8 cellular contexts compared by ENCODE assay signal in genomic region chr13:33487575-33488243, GRCh38.
DNase-seq lines count a peak whose midpoint lies in the region; ATAC-seq and TF ChIP-seq lines count a peak whose summit lies in the region.

No MANE protein-coding gene starts in this region.

- H3K36me3 ChIP-seq in Panc1 (ENCODE audit: control insufficient read depth, insufficient read depth, low read length): no peaks in the 10 kb centered on the region

- H3K27ac ChIP-seq in Panc1 (ENCODE audit: low read length): no peak overlapping the region

- CTCF ChIA-PET in Panc1 (lab: Charles Lee): interaction anchor here (0.7 kb wide), 1 partner anchor 150 kb away, joined by 3 read pairs; no protein-coding TSS in a partner anchor

- H3K27me3 ChIP-seq in Panc1 (ENCODE audit: control insufficient read depth, insufficient read depth, low read length): no peaks in the 10 kb centered on the region

- intact Hi-C loops in Panc1 (cut with micrococcal nuclease; ENCODE audit: unreplicated experiment): no loop called here

- POLR2A ChIA-PET in Panc1 (lab: Charles Lee): no interaction called here

- peak overlapping the region in 1 of 2 experiments; percentile 13; a peak in 1 of 4 replicates for H3K4me3 ChIP-seq in Panc1 (ENCODE audit: low read depth in 2 of 2, low read length in 2 of 2)

- peak; percentile 55 for ATAC-seq in HG02588 (IDR thresholded peaks at IDR 0.05; ENCODE audit: unreplicated experiment)
- ATAC-seq in Panc1: peak; percentile 72
- no peak for ATAC-seq in GM21737 (IDR thresholded peaks at IDR 0.05; ENCODE audit: unreplicated experiment)

- no peaks in the 10 kb centered on the region for H3K4me1 ChIP-seq in Panc1 (ENCODE audit: control insufficient read depth, insufficient read depth, low read length)

- no peaks in the 10 kb centered on the region for H3K9me3 ChIP-seq in Panc1 (ENCODE audit: control insufficient read depth, insufficient read depth, low read depth, low read length)

- no TSS peak for BruUV-seq in Panc1 (replicated peaks; lab: Mats Ljungman, UMichigan)

- DNase-seq in D341Med (ENCODE audit: low spot score): peak; percentile 26
- DNase-seq in Panc1 (ENCODE audit: low read depth, low spot score): no peak
- peak; percentile 74 for DNase-seq in globus pallidus (ENCODE audit: low spot score)
- peak; percentile 73 for DNase-seq in superior temporal gyrus (ENCODE audit: extremely low spot score)
- DNase-seq in NCI-H1417 treated with DMSO at 0.1 percent for 48 hours (lab: John Stamatoyannopoulos, UW): no peak
- no peak for DNase-seq in NCI-H2227 (lab: John Stamatoyannopoulos, UW; ENCODE audit: unreplicated experiment)

- peak; percentile 46 for TF ChIP-seq CTCF in Panc1 (IDR thresholded peaks at IDR 0.05)

- in situ Hi-C loops in Panc1 (cut with HindIII; ENCODE audit: low pct_unique_long_range_greater_than_20kb, low sequenced_read_pairs): no loop called here

Comparison
In these comparisons a context has a peak if more than half of its experiments do, and no peak if none do; other contexts are left out.
1. DNase-seq: peak in D341Med (single experiment), globus pallidus (single experiment) and superior temporal gyrus (single experiment); none in Panc1 (single experiment), NCI-H1417 treated with DMSO at 0.1 percent for 48 hours (single experiment) and NCI-H2227 (single experiment).